Comparison of ENCODE assay signal across 8 cellular contexts in genomic region chr9:126146254-126147145, GRCh38.
DNase-seq lines count a peak whose midpoint lies in the region; ATAC-seq, FAIRE-seq and TF ChIP-seq lines count a peak whose summit lies in the region.

No MANE protein-coding gene starts in this region.

- TF ChIP-seq CTCF in AG10803 (conservative IDR thresholded peaks at IDR 0.05; ENCODE audit: low read length), result peak; percentile 29; the same call in 1 of the 2 replicates

- DNase-seq in AG10803 (ENCODE audit: low read depth) (no peak), GM19239 (ENCODE audit: insufficient read length, low spot score) (peak; percentile 43), NCI-H1436 treated with DMSO at 0.1 percent for 48 hours (lab: John Stamatoyannopoulos, UW) (peak; percentile 84), glomerular endothelial cell (ENCODE audit: extremely low read depth, low read depth, low spot score) (peak; percentile 3)
- peak; percentile 47 for DNase-seq in activated CD4-positive, alpha-beta T cell treated with anti-CD3 and anti-CD28 coated beads for 48 hours
- DNase-seq in stimulated activated CD4-positive, alpha-beta T cell treated with anti-CD3 and anti-CD28 coated beads, Interleukin-2, amount 100 ng/mL, for 24 hours, result peak; percentile 21 to 36

- no peak overlapping the region for H3K4me3 ChIP-seq in AG10803 (ENCODE audit: low read length)

- no peak for ATAC-seq in HG03045 (IDR thresholded peaks at IDR 0.05; ENCODE audit: unreplicated experiment)
- ATAC-seq in GM18867 (IDR thresholded peaks at IDR 0.05; ENCODE audit: unreplicated experiment), result no peak

- peak; percentile 42 for FAIRE-seq in GM19239 (lab: Jason Lieb, UNC)
